In genomic region chr11:28040384-28040783, GRCh38 we compare ENCODE assay signal across 5 cellular contexts.
"Had no signal": no experiment of that assay in that cellular context is flagged by ENCODE, and none has a peak within 500 bp of the region (broad histone marks: within the 10 kb centered on the region; RNA-seq: fewer than 3 reads in every experiment).

No MANE protein-coding gene starts in this region.

- H3K4me3 ChIP-seq: GM23338, K562 had no signal

- DNase-seq: H9, HCEC 1CT, IMR-90 had no signal

- ATAC-seq: GM23338, K562 had no signal
